Comparison of ENCODE assay signal across 10 cellular contexts in the genomic region with DNA sequence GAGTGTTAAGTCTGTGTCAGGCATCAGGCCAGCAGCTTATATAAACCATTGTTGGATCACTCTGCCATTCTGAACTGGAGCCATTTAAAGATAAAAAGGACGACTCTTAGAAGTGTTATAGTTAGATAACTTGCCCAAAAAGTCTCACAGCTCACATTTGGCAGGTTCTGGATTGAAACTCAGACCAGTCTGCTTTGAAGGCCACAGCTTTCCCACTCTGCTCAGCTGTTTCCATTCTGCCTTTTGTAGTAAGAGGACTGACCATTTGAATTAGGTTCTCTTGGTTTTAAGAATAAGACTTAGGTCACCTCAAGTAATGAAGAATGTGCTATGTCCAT.
DNase-seq lines count a peak whose midpoint lies in the region; ATAC-seq and TF ChIP-seq lines count a peak whose summit lies in the region.
"Had no signal": no experiment of that assay in that cellular context is flagged by ENCODE, and none has a peak within 500 bp of the region (broad histone marks: within the 10 kb centered on the region; RNA-seq: fewer than 3 reads in every experiment).

No MANE protein-coding gene starts in this region.

- no peaks in the 10 kb centered on the region for H3K9me3 Mint-ChIP-seq in activated CD4-positive, alpha-beta T cell treated with anti-CD3 and anti-CD28 coated beads for 36 hours (ENCODE audit: low read depth)

- POLR2A ChIA-PET in activated CD4-positive, alpha-beta T cell treated with anti-CD3 and anti-CD28 coated beads for 36 hours (lab: Charles Lee), result interaction anchor here (0.6 to 1.0 kb wide), 4 partner anchors 55 to 269 kb away, joined by 3 to 7 read pairs (median 5); no protein-coding TSS in a partner anchor

- 0 to 6% (median 2%) methylated on average over 1 of the region's 1 CpG for WGBS in stomach, 5 donors

- H3K27ac ChIP-seq in Peyer's patch, result peak overlapping the region; percentile 45 to 76 (median 62)
- H3K27ac ChIP-seq in stomach, result peak overlapping the region in 4 of 5 donors; percentile 13 to 68 (median 41)

- TF ChIP-seq EP300 in stomach (IDR thresholded peaks at IDR 0.05), result no peak

- no peak for TF ChIP-seq CTCF in Peyer's patch (IDR thresholded peaks at IDR 0.05)
- TF ChIP-seq CTCF in fibroblast of the aortic adventitia (IDR thresholded peaks at IDR 0.05; ENCODE audit: insufficient read depth, low read length), result no peak
- no peak for TF ChIP-seq CTCF in stomach (IDR thresholded peaks at IDR 0.05)

- H3K27me3 Mint-ChIP-seq in activated CD4-positive, alpha-beta T cell treated with anti-CD3 and anti-CD28 coated beads for 36 hours, result no peaks in the 10 kb centered on the region

- intact Hi-C loops in activated CD4-positive, alpha-beta T cell treated with anti-CD3 and anti-CD28 coated beads for 36 hours (cut with DNase I, micrococcal nuclease), result loop anchor here (1.0 to 10.0 kb wide), 10 partner anchors 26 to 538 kb away; partner anchors contain the start of gene HDAC7 (in 1 of the 2)
- intact Hi-C loops in stomach (cut with DNase I; ENCODE audit: low total_unique reads), result no loop called here

- H3K27me3 ChIP-seq in Peyer's patch, result no peaks in the 10 kb centered on the region
- no peaks in the 10 kb centered on the region for H3K27me3 ChIP-seq in stomach

- H3K36me3 ChIP-seq in Peyer's patch, result no peaks in the 10 kb centered on the region
- no peaks in the 10 kb centered on the region for H3K36me3 ChIP-seq in stomach

- peak overlapping the region; percentile 12 for H3K4me3 Mint-ChIP-seq in activated CD4-positive, alpha-beta T cell treated with anti-CD3 and anti-CD28 coated beads for 36 hours

- H3K4me3 ChIP-seq in Peyer's patch (no peak overlapping the region), fibroblast of the aortic adventitia (ENCODE audit: low read depth, low read length) (no peak overlapping the region), stomach (no peak overlapping the region)

- TF ChIP-seq POLR2A in Peyer's patch (IDR thresholded peaks at IDR 0.05) (no peak), stomach (IDR thresholded peaks at IDR 0.05) (no peak)

- H3K36me3 Mint-ChIP-seq in activated CD4-positive, alpha-beta T cell treated with anti-CD3 and anti-CD28 coated beads for 36 hours (ENCODE audit: low read depth), result peaks cover 13% of the 10 kb centered on the region

- H3K4me1 ChIP-seq in Peyer's patch (peaks cover 0 to 22% (median 9%) of the 10 kb centered on the region in 4 donors), stomach (peaks cover 13 to 20% (median 17%) of the 10 kb centered on the region in 4 donors)

- ATAC-seq in activated CD4-positive, alpha-beta T cell treated with anti-CD3 and anti-CD28 coated beads for 36 hours, result no peak
- ATAC-seq in HG03135 (IDR thresholded peaks at IDR 0.05; ENCODE audit: unreplicated experiment) (no peak), HG03108 (IDR thresholded peaks at IDR 0.05; ENCODE audit: unreplicated experiment) (no peak), GM18502 (IDR thresholded peaks at IDR 0.05; ENCODE audit: poor library complexity, unreplicated experiment) (no peak)

- DNase-seq in activated CD4-positive, alpha-beta T cell treated with anti-CD3 and anti-CD28 coated beads for 36 hours, result no peak
- DNase-seq in activated CD4-positive, alpha-beta T cell treated with anti-CD3 and anti-CD28 coated beads for 1 hour, result no peak
- DNase-seq in Peyer's patch, result no peak
- DNase-seq in fibroblast of the aortic adventitia (ENCODE audit: low read depth), result peak; percentile 94
- DNase-seq in stomach, result peak; percentile 55
- DNase-seq: NCI-H1105 treated with DMSO at 0.1 percent for 48 hours, SIG-M5 had no signal

- H3K9me3 ChIP-seq in Peyer's patch (no peaks in the 10 kb centered on the region), stomach (no peaks in the 10 kb centered on the region)

- CTCF ChIA-PET in activated CD4-positive, alpha-beta T cell treated with anti-CD3 and anti-CD28 coated beads for 36 hours (lab: Charles Lee), result interaction anchor here (0.6 to 1.7 kb wide), 9 partner anchors 24 to 199 kb away, joined by 3 to 7 read pairs (median 3); no protein-coding TSS in a partner anchor

- H3K27ac Mint-ChIP-seq in activated CD4-positive, alpha-beta T cell treated with anti-CD3 and anti-CD28 coated beads for 36 hours, result peak overlapping the region; percentile 88

- peaks cover 87% of the 10 kb centered on the region for H3K4me1 Mint-ChIP-seq in activated CD4-positive, alpha-beta T cell treated with anti-CD3 and anti-CD28 coated beads for 36 hours

Comparison
In these comparisons a context has a peak if more than half of its experiments do, and no peak if none do; other contexts are left out.
1. DNase-seq: peak in fibroblast of the aortic adventitia (single experiment) and stomach (single experiment); none in activated CD4-positive, alpha-beta T cell treated with anti-CD3 and anti-CD28 coated beads for 36 hours (single experiment), activated CD4-positive, alpha-beta T cell treated with anti-CD3 and anti-CD28 coated beads for 1 hour (single experiment) and Peyer's patch (0 of 3).